ENCODE assay signal across 8 cellular contexts in genomic region chr10:88932539-88933256, GRCh38. TPM values are rescaled to one million over a fixed set of nuclear protein-coding genes. Genes with fewer than 3 reads are reported as not detected.
DNase-seq lines count a peak whose midpoint lies in the region; ATAC-seq and TF ChIP-seq lines count a peak whose summit lies in the region.

No MANE protein-coding gene starts in this region.

- H3K4me1 Mint-ChIP-seq in nephron, result peaks cover 41% of the 10 kb centered on the region
- peaks cover 18% of the 10 kb centered on the region for H3K4me1 Mint-ChIP-seq in type B pancreatic cell (ENCODE audit: unreplicated experiment)

- H3K4me3 ChIP-seq in BE2C (ENCODE audit: low read depth, low read length) (no peak overlapping the region), fibroblast of lung (replicated peaks in 1 of 4; ENCODE audit: control extremely low read depth in 1 of 4, insufficient read depth in 1 of 4, low read depth in 3 of 4, low read length in 4 of 4) (no peak overlapping the region)

- H3K27ac Mint-ChIP-seq in nephron (peak overlapping the region in 2 of 3 experiments; percentile 68 to 96), type B pancreatic cell (peak overlapping the region; percentile 96)

- no peaks in the 10 kb centered on the region for H3K36me3 ChIP-seq in BE2C
- H3K36me3 ChIP-seq in fibroblast of lung (ENCODE audit: control insufficient read depth, insufficient read depth, low read length), result peaks cover 4% of the 10 kb centered on the region

- H3K9me3 Mint-ChIP-seq in nephron (no peaks in the 10 kb centered on the region), type B pancreatic cell (no peaks in the 10 kb centered on the region)

- H3K9me3 ChIP-seq in BE2C, result no peaks in the 10 kb centered on the region
- H3K9me3 ChIP-seq in fibroblast of lung (ENCODE audit: control insufficient read depth, insufficient read depth, low read depth, low read length), result no peaks in the 10 kb centered on the region

- no peaks in the 10 kb centered on the region for H3K27me3 ChIP-seq in BE2C
- H3K27me3 ChIP-seq in fibroblast of lung (ENCODE audit: control insufficient read depth, insufficient read depth, low read length), result no peaks in the 10 kb centered on the region

- no peak overlapping the region for H2AFZ ChIP-seq in fibroblast of lung (ENCODE audit: low read length)

- H3K36me3 Mint-ChIP-seq in nephron (ENCODE audit: low read depth), result no peaks in the 10 kb centered on the region
- H3K36me3 Mint-ChIP-seq in type B pancreatic cell, result no peaks in the 10 kb centered on the region

- H4K20me1 ChIP-seq in fibroblast of lung (ENCODE audit: control insufficient read depth, extremely low read depth, insufficient read depth, low read length), result no peaks in the 10 kb centered on the region

- H3K4me2 ChIP-seq in fibroblast of lung (ENCODE audit: extremely low read depth, insufficient read depth, low read length), result no peak overlapping the region

- TF ChIP-seq CTCF in BE2C (IDR thresholded peaks at IDR 0.05; ENCODE audit: low read depth, low read length) (peak; percentile 95), fibroblast of lung (conservative IDR thresholded peaks at IDR 0.05 in 1 of 2, IDR thresholded peaks at IDR 0.05 in 1 of 2; ENCODE audit: low read depth in 1 of 2, low read length in 2 of 2) (peak; percentile 93 to 95), nephron (IDR thresholded peaks at IDR 0.05; ENCODE audit: unreplicated experiment in 3 of 3) (peak; percentile 87 to 88 (median 87)), type B pancreatic cell (conservative IDR thresholded peaks at IDR 0.05) (peak; percentile 90)

- peak overlapping the region in 1 of 3 experiments; percentile 30 for H3K4me3 Mint-ChIP-seq in nephron
- peak overlapping the region; percentile 47 for H3K4me3 Mint-ChIP-seq in type B pancreatic cell

- H3K79me2 ChIP-seq in fibroblast of lung (ENCODE audit: control insufficient read depth, insufficient read depth, low read length), result no peaks in the 10 kb centered on the region

- H3K4me1 ChIP-seq in BE2C, result peaks cover 8% of the 10 kb centered on the region
- H3K4me1 ChIP-seq in fibroblast of lung (ENCODE audit: control insufficient read depth, extremely low read depth, insufficient read depth, low read length), result peaks cover 5% of the 10 kb centered on the region

- DNase-seq in BE2C (peak; percentile 83), NCI-H69 (lab: John Stamatoyannopoulos, UW) (peak; percentile 93), activated T-cell treated with anti-CD3 and anti-CD28 coated beads for 24 hours (ENCODE audit: low read depth) (peak; percentile 21), fibroblast of lung (ENCODE audit: low read depth in 2 of 2) (peak; percentile 79 to 87), type B pancreatic cell (ENCODE audit: extremely low spot score, unreplicated experiment) (no peak)

- no peak overlapping the region for H3K9ac ChIP-seq in fibroblast of lung (ENCODE audit: insufficient read depth, low read length)

- ATAC-seq in GM18868 (IDR thresholded peaks at IDR 0.05; ENCODE audit: unreplicated experiment) (peak; percentile 67), HG03439 (IDR thresholded peaks at IDR 0.05; ENCODE audit: unreplicated experiment) (peak; percentile 68)

- no peak overlapping the region for H3K27ac ChIP-seq in fibroblast of lung (ENCODE audit: insufficient read depth, low read length)

- H3K27me3 Mint-ChIP-seq in nephron (ENCODE audit: low read depth) (peaks cover 4% of the 10 kb centered on the region), type B pancreatic cell (peaks cover 3% of the 10 kb centered on the region)

RNA-seq across cellular contexts. Expression of gene ACTA2, which starts 19.9 kb away (rescaled TPM):
- 14.3 TPM for polyA plus RNA-seq in BE2C (2012; ENCODE audit: insufficient read depth, insufficient read length, low read depth)
- total RNA-seq in fibroblast of lung (78.4 and 78.6 TPM in 2 replicates), type B pancreatic cell (ENCODE audit: low replicate concordance) (38.1 and 76.5 TPM in 2 replicates)
- polyA plus RNA-seq in fibroblast of lung, result 237 and 2,788 TPM in 2 replicates
- 206 and 2,024 TPM in 2 replicates for polyA plus RNA-seq in fibroblast of lung (2012)
- 291 and 2,169 TPM in 2 replicates for polyA minus RNA-seq in fibroblast of lung (ENCODE audit: low replicate concordance)

RNA-seq across cellular contexts. Expression of gene STAMBPL1, which starts 52.7 kb away (rescaled TPM):
- polyA plus RNA-seq in BE2C (2012; ENCODE audit: insufficient read depth, insufficient read length, low read depth), result 14.7 TPM
- total RNA-seq in fibroblast of lung, result 41.3 and 45.6 TPM in 2 replicates
- polyA plus RNA-seq in fibroblast of lung, result 37.1 and 72.5 TPM in 2 replicates
- 25.9 and 44.6 TPM in 2 replicates for polyA plus RNA-seq in fibroblast of lung (2012)
- polyA minus RNA-seq in fibroblast of lung (ENCODE audit: low replicate concordance), result 2.3 and 8.1 TPM in 2 replicates
- total RNA-seq in type B pancreatic cell (ENCODE audit: low replicate concordance), result 5.9 and 8.4 TPM in 2 replicates

RNA-seq across cellular contexts. Expression of gene FAS, which starts 57.9 kb away (rescaled TPM):
- polyA plus RNA-seq in BE2C (2012; ENCODE audit: insufficient read depth, insufficient read length, low read depth), result 2.9 TPM
- total RNA-seq in fibroblast of lung, result 95.8 and 124 TPM in 2 replicates
- polyA plus RNA-seq in fibroblast of lung, result 67.2 and 77.8 TPM in 2 replicates
- polyA plus RNA-seq in fibroblast of lung (2012), result 36.8 and 37.9 TPM in 2 replicates
- polyA minus RNA-seq in fibroblast of lung (ENCODE audit: low replicate concordance), result 5.5 and 9.1 TPM in 2 replicates
- total RNA-seq in type B pancreatic cell (ENCODE audit: low replicate concordance), result 8.1 and 9.2 TPM in 2 replicates
